21 cellular contexts compared by ENCODE assay signal in the genomic region with DNA sequence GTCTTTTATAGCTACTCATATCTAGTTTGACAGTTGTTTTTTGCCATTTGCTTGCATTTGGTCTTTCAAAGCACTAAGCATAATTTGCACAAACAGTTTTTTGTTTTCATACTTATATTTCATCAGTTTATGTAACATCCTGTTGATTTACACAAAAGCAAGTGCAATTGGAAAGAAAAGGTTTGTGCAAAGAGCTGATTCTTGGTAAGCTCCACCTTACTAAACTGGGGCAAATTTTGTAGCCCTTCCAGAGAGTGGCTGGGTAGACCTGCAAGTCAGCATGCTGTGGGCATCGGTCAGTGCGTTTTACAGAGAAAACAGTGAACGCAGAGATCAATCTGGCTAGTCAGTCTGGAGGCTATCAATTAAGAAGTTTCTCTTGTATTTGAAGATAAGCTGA. TPM values are rescaled to one million over a fixed set of nuclear protein-coding genes. Genes with fewer than 3 reads are reported as not detected.
"Had no signal": no experiment of that assay in that cellular context is flagged by ENCODE, and none has a peak within 500 bp of the region (broad histone marks: within the 10 kb centered on the region; RNA-seq: fewer than 3 reads in every experiment).

No MANE protein-coding gene starts in this region.

- H3K9me3 ChIP-seq: left lung, SK-N-SH, spleen, thoracic aorta, upper lobe of left lung had no signal

- DNase-seq: activated gamma-delta T cell; aorta; dermis blood vessel endothelial cell; effector memory CD4-positive, alpha-beta T cell; foreskin keratinocyte; immature natural killer cell; left lung; naive thymus-derived CD4-positive, alpha-beta T cell; SK-N-SH; spleen; stimulated activated CD4-positive, alpha-beta T cell treated with anti-CD3 and anti-CD28 coated beads, Interleukin-4, amount 100 ng/mL, for 1 hour; stimulated activated naive CD4-positive, alpha-beta T cell treated with Interleukin-2 at 50 U/mL for 16 hours; T-helper 9 cell; upper lobe of left lung had no signal

- H3K9me3 Mint-ChIP-seq: brain; immature natural killer cell; naive thymus-derived CD4-positive, alpha-beta T cell; WTC11 had no signal

- H3K4me3 Mint-ChIP-seq: brain, immature natural killer cell, WTC11 had no signal

- H3K27me3 ChIP-seq: foreskin keratinocyte, left lung, spleen, upper lobe of left lung had no signal

- H3K36me3 ChIP-seq: left lung, thoracic aorta, upper lobe of left lung had no signal

- H3K4me2 ChIP-seq: SK-N-SH had no signal

- H3K9me2 ChIP-seq: SK-N-SH had no signal

- H3K9ac ChIP-seq: SK-N-SH had no signal

- H3K27ac Mint-ChIP-seq: activated naive CD4-positive, alpha-beta T cell treated with anti-CD3 and anti-CD28 coated beads, Interleukin-2, amount 50 U/mL, for 72 hours; immature natural killer cell; progenitor cell of endocrine pancreas; WTC11 had no signal

- H3K4me3 ChIP-seq: left lung, spleen, thoracic aorta, upper lobe of left lung had no signal

- ATAC-seq: activated naive CD4-positive, alpha-beta T cell treated with anti-CD3 and anti-CD28 coated beads, Interleukin-2, amount 50 U/mL, for 72 hours; foreskin keratinocyte; left lung; naive thymus-derived CD4-positive, alpha-beta T cell had no signal

- H3K36me3 Mint-ChIP-seq: activated naive CD4-positive, alpha-beta T cell treated with anti-CD3 and anti-CD28 coated beads, Interleukin-2, amount 50 U/mL, for 72 hours; brain; WTC11 had no signal

- H3K27me3 Mint-ChIP-seq: brain; naive thymus-derived CD4-positive, alpha-beta T cell had no signal

- H3K4me1 Mint-ChIP-seq: WTC11 had no signal

- H3K4me1 ChIP-seq: foreskin keratinocyte, left lung, upper lobe of left lung had no signal

- H3K27ac ChIP-seq: foreskin keratinocyte, left lung, upper lobe of left lung had no signal

RNA-seq across cellular contexts. Expression of gene TXLNB, which starts 34.5 kb away (rescaled TPM):
- total RNA-seq: foreskin keratinocyte, kidney epithelial cell, osteocyte, progenitor cell of endocrine pancreas had no signal
